Comparison of ENCODE assay signal across 21 cellular contexts in genomic region chr2:42031281-42031680, GRCh38. TPM values are rescaled to one million over a fixed set of nuclear protein-coding genes. Genes with fewer than 3 reads are reported as not detected.
DNase-seq lines count a peak whose midpoint lies in the region; ATAC-seq lines count a peak whose summit lies in the region.
"Had no signal": no experiment of that assay in that cellular context is flagged by ENCODE, and none has a peak within 500 bp of the region (broad histone marks: within the 10 kb centered on the region; RNA-seq: fewer than 3 reads in every experiment).

No MANE protein-coding gene starts in this region.

- no peaks in the 10 kb centered on the region for H3K9me3 Mint-ChIP-seq in activated naive CD8-positive, alpha-beta T cell treated with anti-CD3 and anti-CD28 coated beads for 36 hours
- H3K9me3 Mint-ChIP-seq in CD4-positive, alpha-beta memory T cell = peaks cover 0 to 2% (median 0%) of the 10 kb centered on the region in 8 donors
- H3K9me3 Mint-ChIP-seq: HFFc6 had no signal

- H3K79me1 ChIP-seq in trophoblast cell (ENCODE audit: low read length) = peaks cover 16% of the 10 kb centered on the region

- no peak overlapping the region for H3K23ac ChIP-seq in trophoblast cell (ENCODE audit: low read length)

- H3K79me2 ChIP-seq in trophoblast cell (ENCODE audit: control insufficient read depth, insufficient read depth, low read length, poor library complexity) = no peaks in the 10 kb centered on the region

- DNase-seq in SJCRH30 (no peak), mesenteric fat pad (ENCODE audit: low spot score) (peak; percentile 1), trophoblast cell (no peak)
- DNase-seq in activated naive CD8-positive, alpha-beta T cell treated with anti-CD3 and anti-CD28 coated beads for 36 hours = no peak
- no peak for DNase-seq in CD4-positive, alpha-beta memory T cell
- DNase-seq: 8988T, EL, GF-D8, H7, HFFc6, KG1, NCI-H1105, NCI-H146, NCI-H2029, NCI-H526, OCI-M1 had no signal

- H3K4me1 ChIP-seq in BLaER1 = peaks cover 94% of the 10 kb centered on the region
- H3K4me1 ChIP-seq in SJCRH30 = peaks cover 55% of the 10 kb centered on the region
- H3K4me1 ChIP-seq in trophoblast cell (ENCODE audit: control insufficient read depth in 1 of 2, insufficient read depth in 2 of 2, low read length in 2 of 2) = peaks cover 16 to 25% of the 10 kb centered on the region in 2 experiments
- H3K4me1 ChIP-seq in CD4-positive, alpha-beta memory T cell (ENCODE audit: insufficient read depth, low read length) = no peaks in the 10 kb centered on the region
- H3K4me1 ChIP-seq: SJSA1 had no signal

- H3K4me1 Mint-ChIP-seq in activated naive CD8-positive, alpha-beta T cell treated with anti-CD3 and anti-CD28 coated beads for 36 hours = no peaks in the 10 kb centered on the region
- H3K4me1 Mint-ChIP-seq in CD4-positive, alpha-beta memory T cell = peaks cover 0 to 8% (median 2%) of the 10 kb centered on the region in 4 donors

- no peak overlapping the region for H3K14ac ChIP-seq in trophoblast cell (ENCODE audit: low read length)

- H3K9me3 ChIP-seq in BLaER1 (no peaks in the 10 kb centered on the region), SJCRH30 (replicated peaks) (no peaks in the 10 kb centered on the region), trophoblast cell (ENCODE audit: insufficient read depth, low read depth, low read length) (no peaks in the 10 kb centered on the region)
- H3K9me3 ChIP-seq in CD4-positive, alpha-beta memory T cell (ENCODE audit: control insufficient read depth in 1 of 2, low read length in 2 of 2) = no peaks in the 10 kb centered on the region
- H3K9me3 ChIP-seq: SJSA1 had no signal

- no peak overlapping the region for H2AK5ac ChIP-seq in trophoblast cell (ENCODE audit: low read length)

- H3K36me3 Mint-ChIP-seq in activated naive CD8-positive, alpha-beta T cell treated with anti-CD3 and anti-CD28 coated beads for 36 hours = no peaks in the 10 kb centered on the region
- H3K36me3 Mint-ChIP-seq in CD4-positive, alpha-beta memory T cell = no peaks in the 10 kb centered on the region

- H2BK12ac ChIP-seq in trophoblast cell (ENCODE audit: low read length) = peak overlapping the region; percentile 18

- no peak overlapping the region for H4K8ac ChIP-seq in trophoblast cell (ENCODE audit: low read depth, low read length)

- H3K27ac ChIP-seq in BLaER1 = peak overlapping the region; percentile 92
- peak overlapping the region; percentile 98 for H3K27ac ChIP-seq in SJCRH30
- no peak overlapping the region for H3K27ac ChIP-seq in trophoblast cell (ENCODE audit: low read depth, low read length)
- no peak overlapping the region for H3K27ac ChIP-seq in CD4-positive, alpha-beta memory T cell (ENCODE audit: low read depth, low read length)
- H3K27ac ChIP-seq: C4-2B, HL-60, SJSA1 had no signal

- H2AFZ ChIP-seq in trophoblast cell (ENCODE audit: insufficient read depth, low read length, poor library complexity) = no peak overlapping the region

- no peak overlapping the region for H3K18ac ChIP-seq in trophoblast cell (ENCODE audit: low read length)

- H3K4me3 ChIP-seq in BLaER1 = no peak overlapping the region
- no peak overlapping the region for H3K4me3 ChIP-seq in SJCRH30
- H3K4me3 ChIP-seq in trophoblast cell (ENCODE audit: low read depth, low read length) = no peak overlapping the region
- H3K4me3 ChIP-seq in CD4-positive, alpha-beta memory T cell (ENCODE audit: low read length in 2 of 2) = no peak overlapping the region
- H3K4me3 ChIP-seq: SJSA1 had no signal

- no peaks in the 10 kb centered on the region for H3K36me3 ChIP-seq in BLaER1
- no peaks in the 10 kb centered on the region for H3K36me3 ChIP-seq in SJCRH30
- H3K36me3 ChIP-seq in trophoblast cell (ENCODE audit: control insufficient read depth in 1 of 2, insufficient read depth in 2 of 2, low read length in 2 of 2) = no peaks in the 10 kb centered on the region
- H3K36me3 ChIP-seq in CD4-positive, alpha-beta memory T cell (ENCODE audit: insufficient read depth, low read length) = no peaks in the 10 kb centered on the region
- H3K36me3 ChIP-seq: SJSA1 had no signal

- H3K4ac ChIP-seq in trophoblast cell (ENCODE audit: low read depth, low read length) = no peak overlapping the region

- H3K4me2 ChIP-seq in BLaER1 (peak overlapping the region; percentile 80), trophoblast cell (ENCODE audit: low read length) (no peak overlapping the region)

- no peak overlapping the region for H4K12ac ChIP-seq in trophoblast cell (ENCODE audit: low read depth, low read length)

- no peaks in the 10 kb centered on the region for H4K20me1 ChIP-seq in BLaER1

- H2BK120ac ChIP-seq in trophoblast cell (ENCODE audit: insufficient read depth, low read length, poor library complexity) = no peak overlapping the region

- POLR2A ChIA-PET in CD4-positive, alpha-beta memory T cell (lab: Charles Lee; ENCODE audit: partially characterized antibody) = no interaction called here

- H3K27me3 Mint-ChIP-seq in activated naive CD8-positive, alpha-beta T cell treated with anti-CD3 and anti-CD28 coated beads for 36 hours = peaks cover 24% of the 10 kb centered on the region
- peaks cover 12 to 16% of the 10 kb centered on the region in 2 donors for H3K27me3 Mint-ChIP-seq in CD4-positive, alpha-beta memory T cell

- no peak overlapping the region for H2BK5ac ChIP-seq in trophoblast cell (ENCODE audit: low read depth, low read length, poor library complexity)

- ATAC-seq in GM21360 (IDR thresholded peaks at IDR 0.05; ENCODE audit: unreplicated experiment) = no peak

- H3K27ac Mint-ChIP-seq in activated naive CD8-positive, alpha-beta T cell treated with anti-CD3 and anti-CD28 coated beads for 36 hours = no peak overlapping the region
- no peak overlapping the region for H3K27ac Mint-ChIP-seq in CD4-positive, alpha-beta memory T cell
- H3K27ac Mint-ChIP-seq: HFFc6 had no signal

- intact Hi-C loops in CD4-positive, alpha-beta memory T cell (cut with micrococcal nuclease) = no loop called here

- H3K4me3 Mint-ChIP-seq in activated naive CD8-positive, alpha-beta T cell treated with anti-CD3 and anti-CD28 coated beads for 36 hours = no peak overlapping the region
- no peak overlapping the region for H3K4me3 Mint-ChIP-seq in CD4-positive, alpha-beta memory T cell
- H3K4me3 Mint-ChIP-seq: HFFc6 had no signal

- H3K27me3 ChIP-seq in BLaER1 (no peaks in the 10 kb centered on the region), SJCRH30 (no peaks in the 10 kb centered on the region), trophoblast cell (ENCODE audit: insufficient read depth, low read length) (no peaks in the 10 kb centered on the region)
- no peaks in the 10 kb centered on the region for H3K27me3 ChIP-seq in CD4-positive, alpha-beta memory T cell (ENCODE audit: insufficient read depth, low read length)
- H3K27me3 ChIP-seq: SJSA1 had no signal

- CTCF ChIA-PET in CD4-positive, alpha-beta memory T cell (lab: Charles Lee; ENCODE audit: partially characterized antibody) = no interaction called here

- H3K9ac ChIP-seq in BLaER1 (peak overlapping the region; percentile 77; the same call in 1 of the 2 replicates), trophoblast cell (ENCODE audit: low read length) (no peak overlapping the region)

- H4K91ac ChIP-seq in trophoblast cell (ENCODE audit: low read depth, low read length) = no peak overlapping the region

RNA-seq across cellular contexts. Expression of gene PKDCC, which starts 16.5 kb away (rescaled TPM):
- total RNA-seq in SJCRH30 (2014; rRNA removed; shearing (Covaris generic)) = 361 and 363 TPM in 2 replicates
- total RNA-seq in mesenteric fat pad = 289 TPM
- 35.3 and 39.5 TPM in 2 replicates for polyA plus RNA-seq in trophoblast cell (2013)
- total RNA-seq in activated naive CD8-positive, alpha-beta T cell treated with anti-CD3 and anti-CD28 coated beads for 36 hours = not detected
- not detected for total RNA-seq in CD4-positive, alpha-beta memory T cell
- under 1 TPM in 1 of 2 donors, not detected in 1; 0.41 TPM for polyA plus RNA-seq in CD4-positive, alpha-beta memory T cell
- total RNA-seq: HFFc6 had no signal

Comparison
In these comparisons a context has a peak if more than half of its experiments do, and no peak if none do; other contexts are left out.
1. H3K27ac ChIP-seq: peak in BLaER1 (single experiment) and SJCRH30 (single experiment); none in trophoblast cell (single experiment) and CD4-positive, alpha-beta memory T cell (single experiment).
2. RNA of gene PKDCC, which starts 16.5 kb away (total RNA-seq): 361 to 363 TPM in SJCRH30 and 289 TPM in mesenteric fat pad (single experiment); not detected in CD4-positive, alpha-beta memory T cell and not detected in activated naive CD8-positive, alpha-beta T cell treated with anti-CD3 and anti-CD28 coated beads for 36 hours; every median in the first group is over 100 times any median in the second.